ENCODE assay signal across 22 cellular contexts in the genomic region with DNA sequence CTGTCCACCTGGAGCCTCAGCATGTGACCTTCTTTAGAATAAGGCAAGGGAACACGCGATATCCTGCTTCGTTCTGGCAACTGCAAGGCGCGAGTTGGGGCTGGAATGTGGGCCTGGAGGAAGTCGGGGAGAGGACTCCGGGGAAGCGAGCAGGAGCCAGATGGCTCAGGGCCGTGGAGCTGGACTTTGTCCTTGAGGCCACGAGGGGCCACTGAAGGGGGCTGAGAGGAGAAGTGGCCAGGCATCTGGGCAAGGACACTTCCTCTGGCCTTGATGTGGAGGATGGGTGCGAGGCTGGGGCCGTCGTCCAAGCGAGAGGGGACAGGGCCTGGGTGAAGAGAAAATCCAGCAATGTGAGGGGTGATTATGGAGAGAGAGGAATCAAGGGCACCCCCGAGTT. TPM values are rescaled to one million over a fixed set of nuclear protein-coding genes. Genes with fewer than 3 reads are reported as not detected.
DNase-seq lines count a peak whose midpoint lies in the region; ATAC-seq and TF ChIP-seq lines count a peak whose summit lies in the region.
"Had no signal": no experiment of that assay in that cellular context is flagged by ENCODE, and none has a peak within 500 bp of the region (broad histone marks: within the 10 kb centered on the region; RNA-seq: fewer than 3 reads in every experiment).

No MANE protein-coding gene starts in this region.

- H3K27me3 ChIP-seq in right atrium auricular region (no peaks in the 10 kb centered on the region), endodermal cell (ENCODE audit: control insufficient read depth, insufficient read depth, low read length, poor library complexity, severe bottlenecking) (no peaks in the 10 kb centered on the region), sigmoid colon (no peaks in the 10 kb centered on the region), GM23248 (replicated peaks; ENCODE audit: insufficient read depth) (no peaks in the 10 kb centered on the region)

- DNase-seq in Right ventricle myocardium superior: no peak
- no peak for DNase-seq in right atrium auricular region (ENCODE audit: low spot score)
- DNase-seq in endodermal cell: peak; percentile 26
- DNase-seq in mesothelial cell of epicardium (ENCODE audit: low spot score in 2 of 2, unreplicated experiment in 2 of 2): no peak
- DNase-seq in sigmoid colon: peak; percentile 55
- DNase-seq in GM23248: no peak
- DNase-seq in T-helper 9 cell: no peak
- no peak for DNase-seq in foreskin melanocyte
- DNase-seq: CD8-positive, alpha-beta memory T cell; DMS53; EL; GF-D8; GOT3; Kasumi-1; NCI-H1694 treated with DMSO at 0.1 percent for 48 hours; NCI-H2081 treated with DMSO at 0.1 percent for 48 hours; NCI-H2171 treated with DMSO at 0.1 percent for 48 hours; NCI-H524 treated with DMSO at 0.1 percent for 48 hours; NCI-H82 had no signal

- H3K4me3 ChIP-seq in right atrium auricular region (no peak overlapping the region), endodermal cell (ENCODE audit: low read length) (no peak overlapping the region), sigmoid colon (no peak overlapping the region), GM23248 (no peak overlapping the region)

- no peak overlapping the region for H3K4me2 ChIP-seq in GM23248 (ENCODE audit: unreplicated experiment)

- H3K4me1 Mint-ChIP-seq in endodermal cell: no peaks in the 10 kb centered on the region
- peaks cover 14% of the 10 kb centered on the region for H3K4me1 Mint-ChIP-seq in mesothelial cell of epicardium
- H3K4me1 Mint-ChIP-seq: CD8-positive, alpha-beta memory T cell had no signal

- H3K9me3 Mint-ChIP-seq in endodermal cell: peaks cover 59% of the 10 kb centered on the region
- peaks cover 15% of the 10 kb centered on the region for H3K9me3 Mint-ChIP-seq in mesothelial cell of epicardium

- TF ChIP-seq POLR2A in sigmoid colon (IDR thresholded peaks at IDR 0.05): no peak

- WGBS in endodermal cell (ENCODE audit: insufficient coverage in 1 of 2, insufficient read length in 1 of 2), 2 experiments: 83% methylated on average over 15 of the region's 15 CpGs; no CpG with 5 or more reads in 1 of the 2 experiments
- WGBS in sigmoid colon, 2 donors: 56 to 70% methylated on average over 15 of the region's 15 CpGs
- WGBS in GM23248 (ENCODE audit: low coverage in 1 of 2, low lambda C conversion rate in 2 of 2, missing lambda C conversion rate in 2 of 2), 2 experiments: 51 to 52% methylated on average over 15 of the region's 15 CpGs

- no peaks in the 10 kb centered on the region for H3K9me2 ChIP-seq in GM23248 (ENCODE audit: insufficient read depth)

- no peak overlapping the region for H3K27ac ChIP-seq in right atrium auricular region
- H3K27ac ChIP-seq in endodermal cell (ENCODE audit: low read depth, low read length): no peak overlapping the region
- H3K27ac ChIP-seq in sigmoid colon: no peak overlapping the region
- no peak overlapping the region for H3K27ac ChIP-seq in GM23248
- H3K27ac ChIP-seq: C4-2B had no signal

- H3K9ac ChIP-seq in endodermal cell (ENCODE audit: extremely low read depth, low read length, poor library complexity, severe bottlenecking) (no peak overlapping the region), GM23248 (no peak overlapping the region)

- intact Hi-C loops in Right ventricle myocardium superior (cut with DNase I): no loop called here
- intact Hi-C loops in sigmoid colon (cut with DNase I): no loop called here

- no peaks in the 10 kb centered on the region for H4K20me1 ChIP-seq in GM23248 (ENCODE audit: insufficient read depth)

- no peak overlapping the region for H2AFZ ChIP-seq in GM23248

- no peaks in the 10 kb centered on the region for H3K79me2 ChIP-seq in GM23248 (ENCODE audit: insufficient read depth)

- H3K27me3 Mint-ChIP-seq in endodermal cell (ENCODE audit: insufficient read depth): peaks cover 28% of the 10 kb centered on the region
- peaks cover 10% of the 10 kb centered on the region for H3K27me3 Mint-ChIP-seq in mesothelial cell of epicardium (ENCODE audit: low read depth)

- no peaks in the 10 kb centered on the region for H3K36me3 ChIP-seq in right atrium auricular region
- no peaks in the 10 kb centered on the region for H3K36me3 ChIP-seq in endodermal cell (ENCODE audit: control insufficient read depth, insufficient read depth, low read length)
- H3K36me3 ChIP-seq in sigmoid colon: no peaks in the 10 kb centered on the region
- no peaks in the 10 kb centered on the region for H3K36me3 ChIP-seq in GM23248 (ENCODE audit: low read depth)

- no peak overlapping the region for H3K27ac Mint-ChIP-seq in endodermal cell
- peak overlapping the region; percentile 68 for H3K27ac Mint-ChIP-seq in mesothelial cell of epicardium
- H3K27ac Mint-ChIP-seq: CD8-positive, alpha-beta memory T cell had no signal

- H3F3A ChIP-seq in GM23248 (ENCODE audit: insufficient read depth): no peaks in the 10 kb centered on the region

- H3K36me3 Mint-ChIP-seq in endodermal cell (ENCODE audit: low read depth) (no peaks in the 10 kb centered on the region), mesothelial cell of epicardium (no peaks in the 10 kb centered on the region)

- no peak overlapping the region for H3K4me3 Mint-ChIP-seq in endodermal cell
- no peak overlapping the region for H3K4me3 Mint-ChIP-seq in mesothelial cell of epicardium
- H3K4me3 Mint-ChIP-seq: CD8-positive, alpha-beta memory T cell had no signal

- peaks cover 0 to 10% of the 10 kb centered on the region in 2 donors for H3K9me3 ChIP-seq in right atrium auricular region
- no peaks in the 10 kb centered on the region for H3K9me3 ChIP-seq in endodermal cell (ENCODE audit: control insufficient read depth, low read length)
- H3K9me3 ChIP-seq in sigmoid colon: no peaks in the 10 kb centered on the region
- H3K9me3 ChIP-seq in GM23248 (ENCODE audit: low read depth): no peaks in the 10 kb centered on the region

- TF ChIP-seq EP300 in sigmoid colon (IDR thresholded peaks at IDR 0.05): no peak

- H3K4me1 ChIP-seq in right atrium auricular region: no peaks in the 10 kb centered on the region
- H3K4me1 ChIP-seq in endodermal cell (ENCODE audit: control insufficient read depth, insufficient read depth, low read length): no peaks in the 10 kb centered on the region
- no peaks in the 10 kb centered on the region for H3K4me1 ChIP-seq in sigmoid colon
- H3K4me1 ChIP-seq in GM23248 (ENCODE audit: insufficient read depth): no peaks in the 10 kb centered on the region

- in situ Hi-C loops in GM23248 (cut with MboI): no loop called here

- no peak for TF ChIP-seq CTCF in right atrium auricular region (IDR thresholded peaks at IDR 0.05)
- no peak for TF ChIP-seq CTCF in endodermal cell (conservative IDR thresholded peaks at IDR 0.05)
- no peak for TF ChIP-seq CTCF in mesothelial cell of epicardium (IDR thresholded peaks at IDR 0.05; ENCODE audit: unreplicated experiment)
- no peak for TF ChIP-seq CTCF in sigmoid colon (IDR thresholded peaks at IDR 0.05)

- ATAC-seq in Right ventricle myocardium superior (ENCODE audit: poor library complexity): peak; percentile 45
- ATAC-seq: Panc1 had no signal

RNA-seq across cellular contexts. Expression of a gene that starts 12.2 kb away (rescaled TPM):
- total RNA-seq in Right ventricle myocardium superior: not detected
- not detected for total RNA-seq in right atrium auricular region
- under 1 TPM; 0.18 to 0.31 TPM for total RNA-seq in endodermal cell
- 1.5 TPM for polyA plus RNA-seq in endodermal cell (2013, experiment 1 of 2)
- 1.3 TPM for polyA plus RNA-seq in endodermal cell (2013, experiment 2 of 2)
- total RNA-seq in mesothelial cell of epicardium: 3.5 to 4.2 TPM (median 3.7 TPM) in 3 replicates
- not detected for total RNA-seq in sigmoid colon
- under 1 TPM in 1 of 3 donors, not detected in 2; 0.06 TPM for polyA plus RNA-seq in sigmoid colon
- total RNA-seq in GM23248 (2014; rRNA removed; shearing (Covaris generic)): not detected in 2 replicates
- not detected in 2 replicates for polyA plus RNA-seq in GM23248 (2016; fragmentation: Nextera tagmentation; extraction: Ambion mirVana)
- total RNA-seq: MCF 10A had no signal

RNA-seq across cellular contexts. Expression of a gene that starts 35.9 kb away (rescaled TPM):
- total RNA-seq in Right ventricle myocardium superior (40.7 TPM), right atrium auricular region (10 to 100 TPM; 48.0 to 65.0 TPM), endodermal cell (10 to 100 TPM; 17.1 to 20.8 TPM), mesothelial cell of epicardium (17.2 to 19.1 TPM (median 17.3 TPM) in 3 replicates), sigmoid colon (10 to 100 TPM; 31.8 to 49.0 (median 39.9) TPM)
- polyA plus RNA-seq in endodermal cell (2013, experiment 1 of 2): 20.0 TPM
- polyA plus RNA-seq in endodermal cell (2013, experiment 2 of 2): 18.4 TPM
- polyA plus RNA-seq in sigmoid colon (10 to 100 TPM; 36.7 to 40.8 (median 37.9) TPM), GM23248 (2016; fragmentation: Nextera tagmentation; extraction: Ambion mirVana) (29.1 and 34.5 TPM in 2 replicates)
- 34.7 and 45.5 TPM in 2 replicates for total RNA-seq in GM23248 (2014; rRNA removed; shearing (Covaris generic))

RNA-seq across cellular contexts. Expression of a gene that starts 38.8 kb away (rescaled TPM):
- 8.1 TPM for total RNA-seq in Right ventricle myocardium superior
- total RNA-seq in right atrium auricular region: 10 to 100 TPM in 1 of 2 donors, 1 to 10 TPM in 1; 4.0 to 42.4 TPM
- total RNA-seq in endodermal cell: 10 to 100 TPM in 1 of 2 donors, 1 to 10 TPM in 1; 2.8 to 12.9 TPM
- 11.1 TPM for polyA plus RNA-seq in endodermal cell (2013, experiment 1 of 2)
- polyA plus RNA-seq in endodermal cell (2013, experiment 2 of 2): 9.0 TPM
- total RNA-seq in mesothelial cell of epicardium: 28.2 to 35.1 TPM (median 28.5 TPM) in 3 replicates
- 100 to 1,000 TPM in 1 of 4 donors, 10 to 100 TPM in 3; 33.9 to 135 (median 64.2) TPM for total RNA-seq in sigmoid colon
- 1 to 10 TPM in 1 of 3 donors, not detected in 2; 4.6 TPM for polyA plus RNA-seq in sigmoid colon
- total RNA-seq in GM23248 (2014; rRNA removed; shearing (Covaris generic)): not detected in 2 replicates
- polyA plus RNA-seq in GM23248 (2016; fragmentation: Nextera tagmentation; extraction: Ambion mirVana): not detected in 2 replicates
- total RNA-seq: CD8-positive, alpha-beta memory T cell; MCF 10A had no signal
- polyA plus RNA-seq: CD8-positive, alpha-beta memory T cell had no signal

RNA-seq across cellular contexts. Expression of a gene that starts 52.9 kb away (rescaled TPM):
- total RNA-seq in Right ventricle myocardium superior: 192 TPM
- total RNA-seq in right atrium auricular region: 10 to 100 TPM; 71.3 to 76.6 TPM
- total RNA-seq in endodermal cell: 100 to 1,000 TPM in 1 of 2 donors, 10 to 100 TPM in 1; 57.6 to 121 TPM
- polyA plus RNA-seq in endodermal cell (2013, experiment 1 of 2): 144 TPM
- 117 TPM for polyA plus RNA-seq in endodermal cell (2013, experiment 2 of 2)
- total RNA-seq in mesothelial cell of epicardium: 65.3 to 68.0 TPM (median 65.6 TPM) in 3 replicates
- 10 to 100 TPM; 31.9 to 60.7 (median 35.1) TPM for total RNA-seq in sigmoid colon
- 100 to 1,000 TPM in 1 of 3 donors, 10 to 100 TPM in 2; 67.9 to 158 (median 70.5) TPM for polyA plus RNA-seq in sigmoid colon
- total RNA-seq in GM23248 (2014; rRNA removed; shearing (Covaris generic)): 11.7 and 12.5 TPM in 2 replicates
- polyA plus RNA-seq in GM23248 (2016; fragmentation: Nextera tagmentation; extraction: Ambion mirVana): 1.8 and 1.9 TPM in 2 replicates

Comparison
In these comparisons a context has a peak if more than half of its experiments do, and no peak if none do; other contexts are left out.
1. DNase-seq: peak in endodermal cell (single experiment) and sigmoid colon (single experiment); none in Right ventricle myocardium superior (single experiment), right atrium auricular region (single experiment), mesothelial cell of epicardium (0 of 2), GM23248 (single experiment), T-helper 9 cell (single experiment) and foreskin melanocyte (single experiment).